ENCODE assay signal across 8 cellular contexts in genomic region chr5:43192558-43193170, GRCh38. TPM values are rescaled to one million over a fixed set of nuclear protein-coding genes. Genes with fewer than 3 reads are reported as not detected.
A peak's percentile ranks its signal among the peaks of the same experiment; 100 is the strongest.
DNase-seq lines count a peak whose midpoint lies in the region; ATAC-seq and TF ChIP-seq lines count a peak whose summit lies in the region.

No MANE protein-coding gene starts in this region.

- peak; percentile 73 for ATAC-seq in sciatic nerve

- 0 out of 2 replicates have a peak, but pooled peaks cover 5% of the 10 kb centered on the region for H3K36me3 Mint-ChIP-seq in HFFc6 (ENCODE audit: low read depth)

- H3K4me3 ChIP-seq in GM12864 (ENCODE audit: low read depth, low read length): peak overlapping the region; percentile 62
- H3K4me3 ChIP-seq in OCI-LY1 (ENCODE audit: low read depth, low read length, poor library complexity, severe bottlenecking): peak overlapping the region; percentile 44
- H3K4me3 ChIP-seq in ascending aorta: peak overlapping the region; percentile 49 to 87

- peak overlapping the region; percentile 98 for H3K27ac Mint-ChIP-seq in HFFc6

- H3K4me1 ChIP-seq in OCI-LY1 (ENCODE audit: insufficient read depth, low read length, severe bottlenecking) (peaks cover 10% of the 10 kb centered on the region), ascending aorta (peaks cover 0 to 5% of the 10 kb centered on the region in 2 donors)

- no peak overlapping the region for H2AFZ ChIP-seq in OCI-LY1 (ENCODE audit: low read length)

- DNase-seq in GM12864 (ENCODE audit: low read depth) (no peak), HFFc6 (peak; percentile 16), ascending aorta (ENCODE audit: low spot score in 2 of 2) (no peak), hypothalamus (lab: John Stamatoyannopoulos, UW) (peak in 45 of 51 donors; percentile 3 to 84 (median 46)), sciatic nerve (ENCODE audit: low spot score) (no peak), NCI-H510A treated with DMSO at 0.1 percent for 48 hours (lab: John Stamatoyannopoulos, UW) (no peak), DMS79 (lab: John Stamatoyannopoulos, UW) (no peak)

- H3K9me3 Mint-ChIP-seq in HFFc6: no peaks in the 10 kb centered on the region

- intact Hi-C loops in ascending aorta (cut with DNase I): loop anchor here (2.0 to 5.0 kb wide), 2 partner anchors 70 to 120 kb away; partner anchors contain the start of genes HMGCS1 and ZNF131
- intact Hi-C loops in sciatic nerve (cut with DNase I): no loop called here

- H3K9ac ChIP-seq in OCI-LY1 (ENCODE audit: low read length): no peak overlapping the region

- H3K79me2 ChIP-seq in OCI-LY1 (ENCODE audit: insufficient read depth, low read length): no peaks in the 10 kb centered on the region

- no peaks in the 10 kb centered on the region; the same call in 1 of the 2 replicates for H3K27me3 ChIP-seq in OCI-LY1 (ENCODE audit: insufficient read depth, low read length)
- no peaks in the 10 kb centered on the region for H3K27me3 ChIP-seq in ascending aorta

- no peaks in the 10 kb centered on the region; the same call in 1 of the 2 replicates for H3F3A ChIP-seq in OCI-LY1 (ENCODE audit: insufficient read depth, low read length)

- no peaks in the 10 kb centered on the region for H3K9me2 ChIP-seq in OCI-LY1 (ENCODE audit: low read depth, low read length)

- H3K9me3 ChIP-seq in OCI-LY1 (ENCODE audit: low read length) (no peaks in the 10 kb centered on the region), ascending aorta (no peaks in the 10 kb centered on the region)

- peaks cover 23% of the 10 kb centered on the region for H3K4me1 Mint-ChIP-seq in HFFc6 (ENCODE audit: low read depth)

- peak overlapping the region; percentile 56; the same call in 1 of the 2 replicates for H3K4me2 ChIP-seq in OCI-LY1 (ENCODE audit: low read length)

- TF ChIP-seq CTCF in GM12864 (IDR thresholded peaks at IDR 0.05; ENCODE audit: low read depth, low read length, missing control alignments) (no peak), HFFc6 (IDR thresholded peaks at IDR 0.05) (no peak), OCI-LY1 (IDR thresholded peaks at IDR 0.05; ENCODE audit: low read length) (no peak), ascending aorta (IDR thresholded peaks at IDR 0.05) (no peak)

- H3K27ac ChIP-seq in OCI-LY1 (ENCODE audit: low read depth, low read length, poor library complexity, severe bottlenecking): no peak overlapping the region
- no peak overlapping the region for H3K27ac ChIP-seq in ascending aorta

- H3K36me3 ChIP-seq in OCI-LY1 (ENCODE audit: insufficient read depth, low read length) (no peaks in the 10 kb centered on the region), ascending aorta (no peaks in the 10 kb centered on the region)

- no peaks in the 10 kb centered on the region; the same call in 1 of the 2 replicates for H3K27me3 Mint-ChIP-seq in HFFc6 (ENCODE audit: insufficient read depth)

- no peaks in the 10 kb centered on the region for H4K20me1 ChIP-seq in OCI-LY1 (ENCODE audit: insufficient read depth, low read length)

- H3K4me3 Mint-ChIP-seq in HFFc6: peak overlapping the region; percentile 85

RNA-seq across cellular contexts. Expression of gene NIM1K, which starts 0.6 kb away (rescaled TPM):
- under 1 TPM; 0.14 to 0.85 (median 0.38) TPM for total RNA-seq in HFFc6 (2021; fragmentation: NEBNext Ultra II Directional; extraction: Animal tissue kit (Norgen Biotek cat#: 25700))
- total RNA-seq in ascending aorta: not detected
- 5.4 TPM for total RNA-seq in sciatic nerve

Comparison
In these comparisons a context has a peak if more than half of its experiments do, and no peak if none do; other contexts are left out.
1. DNase-seq: peak in HFFc6 (single experiment) and hypothalamus (45 of 51); none in GM12864 (single experiment), ascending aorta (0 of 2), sciatic nerve (single experiment), NCI-H510A treated with DMSO at 0.1 percent for 48 hours (single experiment) and DMS79 (single experiment).
2. Peak in every context shown above with its lines, with median percentiles within 50 percentile points of each other: H3K4me3 ChIP-seq.